36 cellular contexts compared by ENCODE assay signal in the genomic region with DNA sequence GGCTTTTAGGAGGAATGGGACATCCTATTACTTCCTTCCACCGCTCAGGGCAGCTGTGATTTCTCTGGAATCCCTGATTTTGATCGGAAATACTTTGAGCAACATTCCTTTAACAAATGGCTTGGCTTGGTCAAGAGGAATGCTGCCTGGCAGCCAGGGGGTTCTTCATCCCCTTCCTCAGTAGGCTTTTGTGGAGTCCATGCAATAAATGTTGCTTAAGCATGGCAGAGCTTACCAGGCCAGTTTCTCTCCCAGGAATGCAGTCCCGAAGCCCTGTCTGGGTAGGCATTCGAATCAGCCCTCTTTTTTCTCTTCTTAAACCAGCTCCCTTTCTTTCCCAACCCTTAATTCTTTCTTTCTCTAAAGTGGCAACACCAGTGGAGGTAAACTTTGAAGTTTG.
"Had no signal": no experiment of that assay in that cellular context is flagged by ENCODE, and none has a peak within 500 bp of the region (broad histone marks: within the 10 kb centered on the region; RNA-seq: fewer than 3 reads in every experiment).

No MANE protein-coding gene starts in this region.

- H3K36me3 Mint-ChIP-seq: activated CD4-positive, alpha-beta memory T cell treated with anti-CD3 and anti-CD28 coated beads for 36 hours; activated CD8-positive, alpha-beta memory T cell treated with anti-CD3 and anti-CD28 coated beads, Interleukin-2, amount 10 ng/mL, durations not matched to agents 7 days and 5 days; activated naive CD4-positive, alpha-beta T cell treated with anti-CD3 and anti-CD28 coated beads, Interleukin-2, amount 50 U/mL, for 24 hours; activated naive CD8-positive, alpha-beta T cell treated with anti-CD3 and anti-CD28 coated beads for 36 hours; brain had no signal

- H3K36me3 ChIP-seq: adrenal gland, breast epithelium, cardiac muscle cell, colonic mucosa, gastrocnemius medialis, heart left ventricle had no signal

- H3K27me3 ChIP-seq: adrenal gland, breast epithelium, cardiac muscle cell, colonic mucosa, gastrocnemius medialis, heart left ventricle had no signal

- H3K4me3 ChIP-seq: adrenal gland, breast epithelium, cardiac muscle cell, colonic mucosa, gastrocnemius medialis, heart left ventricle had no signal

- H3K4me1 Mint-ChIP-seq: activated CD4-positive, alpha-beta T cell treated with anti-CD3 and anti-CD28 coated beads for 36 hours; activated naive CD4-positive, alpha-beta T cell treated with anti-CD3 and anti-CD28 coated beads, Interleukin-2, amount 50 U/mL, for 24 hours had no signal

- H3K27ac Mint-ChIP-seq: activated CD4-positive, alpha-beta memory T cell treated with anti-CD3 and anti-CD28 coated beads for 36 hours; activated CD4-positive, alpha-beta T cell treated with anti-CD3 and anti-CD28 coated beads for 36 hours; activated CD4-positive, alpha-beta T cell treated with anti-CD3 and anti-CD28 coated beads, Interleukin-2, amount 10 ng/mL, durations not matched to agents 24 days and 14 days; activated CD8-positive, alpha-beta memory T cell treated with anti-CD3 and anti-CD28 coated beads, Interleukin-2, amount 10 ng/mL, durations not matched to agents 7 days and 5 days; activated CD8-positive, alpha-beta T cell treated with anti-CD3 and anti-CD28 coated beads, Interleukin-2, amount 10 ng/mL, durations not matched to agents 7 days and 5 days; activated naive CD4-positive, alpha-beta T cell treated with anti-CD3 and anti-CD28 coated beads for 36 hours; activated naive CD4-positive, alpha-beta T cell treated with anti-CD3 and anti-CD28 coated beads, Interleukin-2, amount 50 U/mL, for 24 hours; activated naive CD8-positive, alpha-beta T cell treated with anti-CD3 and anti-CD28 coated beads for 36 hours; activated naive CD8-positive, alpha-beta T cell treated with anti-CD3 and anti-CD28 coated beads, Interleukin-2, amount 50 U/mL, for 24 hours; activated T-helper 1 cell treated with anti-CD3 and anti-CD28 coated beads, Interleukin-12 subunit alpha, Interleukin-12 subunit beta, Interleukin-2, Interleukin-4 antibody, amounts not matched to agents 30 ng/mL and 10 ng/mL and 1 ng/mL, durations not matched to agents 14 hours and 24 hours and 36 hours; activated T-helper 2 cell treated with anti-CD3 and anti-CD28 coated beads, Interferon-gamma antibody, Interleukin-2, Interleukin-4, amounts not matched to agents 10 μg/mL and 5 μg/mL and 100 μg/mL, durations not matched to agents 14 hours and 24 hours and 36 hours; brain; T-helper 17 cell; T-helper 2 cell treated with Interferon-gamma antibody and Interleukin-4, amounts not matched to agents 5 μg/mL and 100 μg/mL, for 36 hours had no signal

- ATAC-seq: activated CD4-positive, alpha-beta T cell treated with anti-CD3 and anti-CD28 coated beads for 36 hours; activated CD8-positive, alpha-beta memory T cell treated with anti-CD3 and anti-CD28 coated beads, Interleukin-2, amount 10 ng/mL, durations not matched to agents 7 days and 5 days; activated CD8-positive, alpha-beta T cell treated with anti-CD3 and anti-CD28 coated beads, Interleukin-2, amount 10 ng/mL, durations not matched to agents 7 days and 5 days; activated naive CD8-positive, alpha-beta T cell treated with anti-CD3 and anti-CD28 coated beads, Interleukin-2, amount 50 U/mL, for 24 hours; esophagus mucosa; gastrocnemius medialis; heart left ventricle; T-helper 17 cell had no signal

- H3K27ac ChIP-seq: adrenal gland, breast epithelium, cardiac muscle cell, colonic mucosa, gastrocnemius medialis, heart left ventricle had no signal

- DNase-seq: activated CD4-positive, alpha-beta memory T cell treated with anti-CD3 and anti-CD28 coated beads for 36 hours; activated CD4-positive, alpha-beta T cell treated with anti-CD3 and anti-CD28 coated beads for 36 hours; activated CD4-positive, alpha-beta T cell treated with anti-CD3 and anti-CD28 coated beads, Interleukin-2, amount 10 ng/mL, durations not matched to agents 24 days and 14 days; activated CD4-positive, CD25-positive, alpha-beta regulatory T cell; activated CD4-positive, CD25-positive, alpha-beta regulatory T cell treated with anti-CD3 and anti-CD28 coated beads, Interleukin-2, amount 50 U/mL, for 72 hours; activated CD8-positive, alpha-beta memory T cell treated with anti-CD3 and anti-CD28 coated beads, Interleukin-2, amount 10 ng/mL, durations not matched to agents 7 days and 5 days; activated CD8-positive, alpha-beta memory T cell treated with anti-CD3 and anti-CD28 coated beads, Interleukin-2, amount 50 U/mL, for 4 hours; activated CD8-positive, alpha-beta T cell treated with anti-CD3 and anti-CD28 coated beads, Interleukin-2, amount 10 ng/mL, durations not matched to agents 7 days and 5 days; activated effector memory CD4-positive, alpha-beta T cell treated with anti-CD3 and anti-CD28 coated beads, Interleukin-2, amount 50 U/mL, for 16 hours; activated naive CD4-positive, alpha-beta T cell treated with anti-CD3 and anti-CD28 coated beads for 36 hours; activated naive CD8-positive, alpha-beta T cell treated with anti-CD3 and anti-CD28 coated beads for 36 hours; activated naive CD8-positive, alpha-beta T cell treated with anti-CD3 and anti-CD28 coated beads, Interleukin-2, amount 50 U/mL, for 24 hours; activated T-cell treated with anti-CD3 and anti-CD28 coated beads, Interleukin-2, amount 50 U/mL, for 1 hour; activated T-cell treated with anti-CD3 and anti-CD28 coated beads, Interleukin-2, amount 50 U/mL, for 48 hours; adrenal gland; amygdala; aorta; central memory CD4-positive, alpha-beta T cell; cerebellar nuclear complex; colonic mucosa; effector CD8-positive, alpha-beta T cell; foreskin fibroblast; gastrocnemius medialis; glutamatergic neuron; heart left ventricle; T-helper 1 cell; T-helper 17 cell; T1000 had no signal

- H3K9me3 Mint-ChIP-seq: activated CD4-positive, alpha-beta memory T cell treated with anti-CD3 and anti-CD28 coated beads for 36 hours; activated CD4-positive, alpha-beta T cell treated with anti-CD3 and anti-CD28 coated beads, Interleukin-2, amount 10 ng/mL, durations not matched to agents 24 days and 14 days; activated naive CD4-positive, alpha-beta T cell treated with anti-CD3 and anti-CD28 coated beads for 36 hours; activated naive CD4-positive, alpha-beta T cell treated with anti-CD3 and anti-CD28 coated beads, Interleukin-2, amount 50 U/mL, for 24 hours; activated naive CD8-positive, alpha-beta T cell treated with anti-CD3 and anti-CD28 coated beads for 36 hours; activated naive CD8-positive, alpha-beta T cell treated with anti-CD3 and anti-CD28 coated beads, Interleukin-2, amount 50 U/mL, for 24 hours; activated T-helper 1 cell treated with anti-CD3 and anti-CD28 coated beads, Interleukin-12 subunit alpha, Interleukin-12 subunit beta, Interleukin-2, Interleukin-4 antibody, amounts not matched to agents 30 ng/mL and 10 ng/mL and 1 ng/mL, durations not matched to agents 14 hours and 24 hours and 36 hours; activated T-helper 2 cell treated with anti-CD3 and anti-CD28 coated beads, Interferon-gamma antibody, Interleukin-2, Interleukin-4, amounts not matched to agents 10 μg/mL and 5 μg/mL and 100 μg/mL, durations not matched to agents 14 hours and 24 hours and 36 hours; brain; T-helper 2 cell treated with Interferon-gamma antibody and Interleukin-4, amounts not matched to agents 5 μg/mL and 100 μg/mL, for 36 hours had no signal

- H3K4me1 ChIP-seq: adrenal gland, breast epithelium, colonic mucosa, gastrocnemius medialis had no signal

- H3K4me3 Mint-ChIP-seq: activated CD4-positive, alpha-beta memory T cell treated with anti-CD3 and anti-CD28 coated beads for 36 hours; activated CD4-positive, alpha-beta T cell treated with anti-CD3 and anti-CD28 coated beads for 36 hours; activated CD4-positive, alpha-beta T cell treated with anti-CD3 and anti-CD28 coated beads, Interleukin-2, amount 10 ng/mL, durations not matched to agents 24 days and 14 days; activated CD8-positive, alpha-beta memory T cell treated with anti-CD3 and anti-CD28 coated beads, Interleukin-2, amount 10 ng/mL, durations not matched to agents 7 days and 5 days; activated CD8-positive, alpha-beta T cell treated with anti-CD3 and anti-CD28 coated beads, Interleukin-2, amount 10 ng/mL, durations not matched to agents 7 days and 5 days; activated naive CD4-positive, alpha-beta T cell treated with anti-CD3 and anti-CD28 coated beads for 36 hours; activated naive CD4-positive, alpha-beta T cell treated with anti-CD3 and anti-CD28 coated beads, Interleukin-2, amount 50 U/mL, for 24 hours; activated naive CD8-positive, alpha-beta T cell treated with anti-CD3 and anti-CD28 coated beads for 36 hours; activated naive CD8-positive, alpha-beta T cell treated with anti-CD3 and anti-CD28 coated beads, Interleukin-2, amount 50 U/mL, for 24 hours; activated T-helper 1 cell treated with anti-CD3 and anti-CD28 coated beads, Interleukin-12 subunit alpha, Interleukin-12 subunit beta, Interleukin-2, Interleukin-4 antibody, amounts not matched to agents 30 ng/mL and 10 ng/mL and 1 ng/mL, durations not matched to agents 14 hours and 24 hours and 36 hours; brain; T-helper 17 cell; T-helper 2 cell treated with Interferon-gamma antibody and Interleukin-4, amounts not matched to agents 5 μg/mL and 100 μg/mL, for 36 hours had no signal
